21 cellular contexts compared by ENCODE assay signal in the genomic region with DNA sequence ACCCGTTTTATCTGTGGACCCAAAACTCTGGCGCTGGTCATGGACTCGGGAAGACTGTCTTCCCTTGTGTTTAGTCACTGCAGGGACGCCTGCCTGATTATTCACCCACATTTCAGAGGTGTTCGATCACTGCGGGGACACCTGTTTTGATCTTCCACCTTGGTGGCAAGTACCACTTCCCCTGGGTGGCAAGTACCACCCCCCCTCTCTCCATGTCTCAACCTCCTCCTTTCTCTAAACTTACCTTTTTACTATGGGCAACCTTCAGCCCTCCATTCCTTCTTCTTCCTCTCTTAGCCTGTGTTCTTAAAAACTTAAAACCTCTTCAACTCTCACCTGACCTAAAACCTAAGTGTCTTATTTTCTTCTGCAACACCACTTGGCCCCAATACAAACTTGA. TPM values are rescaled to one million over a fixed set of nuclear protein-coding genes. Genes with fewer than 3 reads are reported as not detected.
A peak's percentile ranks its signal among the peaks of the same experiment; 100 is the strongest.
DNase-seq lines count a peak whose midpoint lies in the region; ATAC-seq and TF ChIP-seq lines count a peak whose summit lies in the region.
"Had no signal": no experiment of that assay in that cellular context is flagged by ENCODE, and none has a peak within 500 bp of the region (broad histone marks: within the 10 kb centered on the region; RNA-seq: fewer than 3 reads in every experiment).

No MANE protein-coding gene starts in this region.

- no peak overlapping the region for H3K4me3 ChIP-seq in Panc1 (ENCODE audit: low read depth in 2 of 2, low read length in 2 of 2)
- H3K4me3 ChIP-seq: Peyer's patch, uterus had no signal

- intact Hi-C loops in Panc1 (cut with micrococcal nuclease; ENCODE audit: unreplicated experiment): no loop called here

- H3K27ac Mint-ChIP-seq in glutamatergic neuron (ENCODE audit: unreplicated experiment): peak overlapping the region; percentile 28
- peak overlapping the region; percentile 31 for H3K27ac Mint-ChIP-seq in stimulated activated memory B cell treated with anti-CD40 and anti-IgM and Interleukin-4, amounts not matched to agents 10 μg/mL and 1 μg/mL and 100 μg/mL, for 72 hours
- H3K27ac Mint-ChIP-seq: activated B cell treated with CpG ODN at 0.5 μM for 24 hours had no signal

- no peaks in the 10 kb centered on the region for H3K36me3 Mint-ChIP-seq in glutamatergic neuron (ENCODE audit: unreplicated experiment)
- H3K36me3 Mint-ChIP-seq in stimulated activated memory B cell treated with anti-CD40 and anti-IgM and Interleukin-4, amounts not matched to agents 10 μg/mL and 1 μg/mL and 100 μg/mL, for 72 hours: peaks cover 4% of the 10 kb centered on the region

- no peaks in the 10 kb centered on the region for H3K9me3 ChIP-seq in Panc1 (ENCODE audit: control insufficient read depth, insufficient read depth, low read depth, low read length)
- H3K9me3 ChIP-seq: Peyer's patch, uterus had no signal

- H3K27ac ChIP-seq in Panc1 (ENCODE audit: low read length): peak overlapping the region; percentile 44
- H3K27ac ChIP-seq: brain microvascular endothelial cell, Peyer's patch, uterus had no signal

- H3K27me3 ChIP-seq in Panc1 (ENCODE audit: control insufficient read depth, insufficient read depth, low read length): no peaks in the 10 kb centered on the region
- H3K27me3 ChIP-seq: brain microvascular endothelial cell, Peyer's patch, uterus had no signal

- no peaks in the 10 kb centered on the region; the same call in 1 of the 2 replicates for H3K36me3 ChIP-seq in Panc1 (ENCODE audit: control insufficient read depth, insufficient read depth, low read length)
- H3K36me3 ChIP-seq: brain microvascular endothelial cell, Peyer's patch, uterus had no signal

- peak; percentile 7 for DNase-seq in activated gamma-delta T cell treated with Interleukin-2 at 50 U/mL for 16 hours
- no peak for DNase-seq in activated gamma-delta T cell (lab: John Stamatoyannopoulos, UW)
- DNase-seq in Panc1 (ENCODE audit: low read depth, low spot score): no peak
- DNase-seq in glutamatergic neuron: no peak
- DNase-seq in KG1 (lab: John Stamatoyannopoulos, UW): no peak
- no peak for DNase-seq in superior temporal gyrus (ENCODE audit: extremely low spot score)
- no peak for DNase-seq in SKM-1 treated with dmso at 0.1 percent for 144 hours (lab: John Stamatoyannopoulos, UW; ENCODE audit: unreplicated experiment)
- DNase-seq: activated B cell treated with CpG ODN at 0.5 μM for 24 hours; brain microvascular endothelial cell; hypothalamus; left cardiac atrium; NCI-H2029; NCI-H69; Peyer's patch; stimulated activated CD4-positive, alpha-beta T cell treated with anti-CD3 and anti-CD28 coated beads, Interleukin-2, amount 100 ng/mL, for 48 hours; SW 1271; uterus had no signal

- H3K9me3 Mint-ChIP-seq in glutamatergic neuron (ENCODE audit: unreplicated experiment): peaks cover 7% of the 10 kb centered on the region
- H3K9me3 Mint-ChIP-seq in stimulated activated memory B cell treated with anti-CD40 and anti-IgM and Interleukin-4, amounts not matched to agents 10 μg/mL and 1 μg/mL and 100 μg/mL, for 72 hours: no peaks in the 10 kb centered on the region
- H3K9me3 Mint-ChIP-seq: activated B cell treated with CpG ODN at 0.5 μM for 24 hours had no signal

- in situ Hi-C loops in Panc1 (cut with HindIII; ENCODE audit: low pct_unique_long_range_greater_than_20kb, low sequenced_read_pairs): no loop called here

- POLR2A ChIA-PET in Panc1 (lab: Charles Lee): no interaction called here

- H3K4me3 Mint-ChIP-seq in glutamatergic neuron (ENCODE audit: unreplicated experiment): peak overlapping the region; percentile 21
- peak overlapping the region; percentile 17 for H3K4me3 Mint-ChIP-seq in stimulated activated memory B cell treated with anti-CD40 and anti-IgM and Interleukin-4, amounts not matched to agents 10 μg/mL and 1 μg/mL and 100 μg/mL, for 72 hours

- CTCF ChIA-PET in Panc1 (lab: Charles Lee): no interaction called here

- no peak for ATAC-seq in Panc1
- no peak for ATAC-seq in stimulated activated memory B cell treated with anti-CD40 and anti-IgM and Interleukin-4, amounts not matched to agents 10 μg/mL and 1 μg/mL and 100 μg/mL, for 72 hours
- ATAC-seq: left cardiac atrium, sciatic nerve had no signal

- TF ChIP-seq CTCF in Panc1 (IDR thresholded peaks at IDR 0.05): no peak
- no peak for TF ChIP-seq CTCF in glutamatergic neuron (IDR thresholded peaks at IDR 0.05; ENCODE audit: partially characterized antibody, unreplicated experiment)

- peaks cover 13% of the 10 kb centered on the region for H3K4me1 Mint-ChIP-seq in glutamatergic neuron (ENCODE audit: low read depth, unreplicated experiment)
- peaks cover 32% of the 10 kb centered on the region for H3K4me1 Mint-ChIP-seq in stimulated activated memory B cell treated with anti-CD40 and anti-IgM and Interleukin-4, amounts not matched to agents 10 μg/mL and 1 μg/mL and 100 μg/mL, for 72 hours

- no TSS peak for BruUV-seq in Panc1 (replicated peaks; lab: Mats Ljungman, UMichigan)

- peaks cover 19% of the 10 kb centered on the region for H3K4me1 ChIP-seq in Panc1 (ENCODE audit: control insufficient read depth, insufficient read depth, low read length)
- H3K4me1 ChIP-seq: uterus had no signal

- H3K27me3 Mint-ChIP-seq in glutamatergic neuron (ENCODE audit: unreplicated experiment): peaks cover 3% of the 10 kb centered on the region
- H3K27me3 Mint-ChIP-seq in stimulated activated memory B cell treated with anti-CD40 and anti-IgM and Interleukin-4, amounts not matched to agents 10 μg/mL and 1 μg/mL and 100 μg/mL, for 72 hours: no peaks in the 10 kb centered on the region
- H3K27me3 Mint-ChIP-seq: activated B cell treated with CpG ODN at 0.5 μM for 24 hours had no signal

RNA-seq across cellular contexts. Expression of gene NDUFC2, which starts 1.9 kb away (rescaled TPM):
- total RNA-seq in Panc1 (2021; ENCODE audit: unreplicated experiment) (308 TPM), glutamatergic neuron (ENCODE audit: unreplicated experiment) (221 TPM)
- 226 TPM for polyA plus RNA-seq in Panc1 (2012; ENCODE audit: insufficient read length)

RNA-seq across cellular contexts. Expression of gene THRSP, which starts 17.9 kb away (rescaled TPM):
- not detected for total RNA-seq in Panc1 (2021; ENCODE audit: unreplicated experiment)
- not detected for polyA plus RNA-seq in Panc1 (2012; ENCODE audit: insufficient read length)
- not detected for total RNA-seq in glutamatergic neuron (ENCODE audit: unreplicated experiment)
- total RNA-seq: activated B cell treated with CpG ODN at 0.5 μM for 24 hours, dermis microvascular lymphatic vessel endothelial cell, M059J, uterus had no signal

RNA-seq across cellular contexts. Expression of gene ALG8, which starts 57.8 kb away (rescaled TPM):
- total RNA-seq in Panc1 (2021; ENCODE audit: unreplicated experiment): 97.0 TPM
- polyA plus RNA-seq in Panc1 (2012; ENCODE audit: insufficient read length): 62.2 TPM
- 30.3 TPM for total RNA-seq in glutamatergic neuron (ENCODE audit: unreplicated experiment)

RNA-seq across cellular contexts. Expression of gene KCTD14, which starts 58.5 kb away (rescaled TPM):
- total RNA-seq in Panc1 (2021; ENCODE audit: unreplicated experiment) (19.3 TPM), glutamatergic neuron (ENCODE audit: unreplicated experiment) (0.32 TPM)
- polyA plus RNA-seq in Panc1 (2012; ENCODE audit: insufficient read length): 21.7 TPM
